In the genomic region with DNA sequence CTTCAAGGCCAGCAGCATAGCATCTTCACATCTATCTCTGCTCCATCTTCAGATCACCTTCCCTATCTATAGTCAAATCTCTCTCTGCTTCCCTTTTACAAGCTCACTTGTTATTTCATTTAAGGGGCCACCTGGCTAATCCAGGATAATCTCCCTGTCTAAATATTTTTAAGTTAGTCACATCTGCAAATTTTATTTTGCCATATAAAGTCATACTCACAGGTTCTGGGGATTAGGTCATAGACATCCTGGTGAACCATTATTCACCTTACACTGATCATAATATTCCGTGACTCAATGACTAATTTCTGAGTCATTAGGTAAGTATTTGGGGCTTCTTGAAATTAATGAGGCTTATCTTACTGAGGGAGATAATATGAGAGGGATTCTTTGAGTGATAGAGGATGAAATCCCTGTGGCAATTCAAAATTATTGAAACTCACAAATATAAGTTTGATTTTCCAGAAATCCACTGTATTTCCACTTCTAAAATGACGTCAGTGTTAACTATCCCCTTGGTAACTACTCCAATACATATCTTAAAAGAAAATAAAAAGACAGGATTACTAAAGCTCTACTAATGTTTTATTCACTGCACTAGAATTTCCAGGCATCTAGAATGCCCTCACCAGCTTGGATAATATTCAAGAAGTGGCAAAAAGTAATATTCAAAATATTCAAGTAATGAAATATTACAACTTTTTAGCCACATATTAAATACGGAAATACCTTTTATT, we compare ENCODE assay signal across 15 cellular contexts.
DNase-seq lines count a peak whose midpoint lies in the region; ATAC-seq, FAIRE-seq and TF ChIP-seq lines count a peak whose summit lies in the region.
"Had no signal": no experiment of that assay in that cellular context is flagged by ENCODE, and none has a peak within 500 bp of the region (broad histone marks: within the 10 kb centered on the region; RNA-seq: fewer than 3 reads in every experiment).

No MANE protein-coding gene starts in this region.

- TF ChIP-seq POLR2A in HepG2 (IDR thresholded peaks at IDR 0.05; ENCODE audit: insufficient read depth in 1 of 2, low read depth in 2 of 2, low read length in 2 of 2) (no peak), right lobe of liver (IDR thresholded peaks at IDR 0.05) (no peak)

- H3K9me3 ChIP-seq in HepG2 (ENCODE audit: low read length) = 0 out of 2 replicates have a peak, but pooled peaks cover 6% of the 10 kb centered on the region
- no peaks in the 10 kb centered on the region for H3K9me3 ChIP-seq in right lobe of liver
- no peaks in the 10 kb centered on the region for H3K9me3 ChIP-seq in SJCRH30 (replicated peaks)

- DNase-seq in HepG2 (ENCODE audit: low spot score) (no peak), right lobe of liver (no peak), SJCRH30 (peak; percentile 2 to 32), fibroblast of mammary gland (ENCODE audit: low read depth) (peak; percentile 90), urothelium cell line (ENCODE audit: low spot score) (peak; percentile 55), dedifferentiated amniotic fluid mesenchymal stem cell (ENCODE audit: extremely low spot score) (no peak)
- DNase-seq: activated CD4-positive, alpha-beta memory T cell treated with anti-CD3 and anti-CD28 coated beads for 36 hours; C1 segment of cervical spinal cord; cerebellar nuclear complex; naive thymus-derived CD4-positive, alpha-beta T cell; NCI-H1436 treated with DMSO at 0.1 percent for 48 hours; SIG-M5 had no signal

- POLR2A ChIA-PET in HepG2 (lab: Yijun Ruan, JAX) = no interaction called here

- H3K36me3 ChIP-seq in HepG2 (replicated peaks in 1 of 2; ENCODE audit: control insufficient read depth in 1 of 2, insufficient read depth in 2 of 2, low read length in 2 of 2) = no peaks in the 10 kb centered on the region
- H3K36me3 ChIP-seq in right lobe of liver = no peaks in the 10 kb centered on the region
- no peaks in the 10 kb centered on the region for H3K36me3 ChIP-seq in SJCRH30

- H3K27ac ChIP-seq in HepG2 (ENCODE audit: extremely low read length, insufficient read depth, low read length) = no peak overlapping the region
- H3K27ac ChIP-seq in right lobe of liver = no peak overlapping the region
- H3K27ac ChIP-seq in SJCRH30 = peak overlapping the region; percentile 79
- H3K27ac ChIP-seq: hepatocyte had no signal

- H3K4me3 ChIP-seq in HepG2 (replicated peaks in 1 of 3; ENCODE audit: insufficient read depth in 1 of 3, low read depth in 2 of 3, low read length in 3 of 3) (no peak overlapping the region), right lobe of liver (no peak overlapping the region), SJCRH30 (no peak overlapping the region), fibroblast of mammary gland (ENCODE audit: control insufficient read depth, low read depth, low read length) (no peak overlapping the region)
- H3K4me3 ChIP-seq: hepatocyte had no signal

- WGBS in HepG2 (ENCODE audit: low lambda C conversion rate) = 2% methylated on average over 3 of the region's 3 CpGs
- 39% methylated on average over 3 of the region's 3 CpGs for WGBS in right lobe of liver (ENCODE audit: insufficient coverage, low coverage, low lambda C conversion rate, missing lambda C conversion rate)

- no peak for FAIRE-seq in HepG2 (lab: Jason Lieb, UNC)
- FAIRE-seq in urothelium cell line (lab: Jason Lieb, UNC) = no peak

- no peak overlapping the region for H2AFZ ChIP-seq in HepG2 (ENCODE audit: low read length)
- H2AFZ ChIP-seq: hepatocyte had no signal

- H4K20me1 ChIP-seq in HepG2 (ENCODE audit: insufficient read depth, low read length) = no peaks in the 10 kb centered on the region

- in situ Hi-C loops in HepG2 (cut with HindIII; ENCODE audit: extremely low pct_ligation_motif_present, low pct_unique_long_range_greater_than_20kb) = no loop called here

- H3K4me1 ChIP-seq in HepG2 (ENCODE audit: insufficient read depth, low read length) = no peaks in the 10 kb centered on the region
- no peaks in the 10 kb centered on the region for H3K4me1 ChIP-seq in right lobe of liver
- peaks cover 22% of the 10 kb centered on the region for H3K4me1 ChIP-seq in SJCRH30

- no peak for TF ChIP-seq CTCF in HepG2 (CRISPR knock-in tag; IDR thresholded peaks at IDR 0.05)
- TF ChIP-seq CTCF in right lobe of liver (IDR thresholded peaks at IDR 0.05) = no peak
- no peak for TF ChIP-seq CTCF in fibroblast of mammary gland (conservative IDR thresholded peaks at IDR 0.05; ENCODE audit: control insufficient read depth, insufficient read depth, low read depth, low read length)

- intact Hi-C loops in HepG2 (cut with micrococcal nuclease; ENCODE audit: unreplicated experiment) = no loop called here
- intact Hi-C loops in right lobe of liver (cut with DNase I) = no loop called here

- no TSS peak for BruUV-seq in HepG2 (replicated peaks; lab: Mats Ljungman, UMichigan)

- no peak overlapping the region for H3K4me2 ChIP-seq in HepG2 (ENCODE audit: low read depth, low read length)
- H3K4me2 ChIP-seq: hepatocyte had no signal

- ATAC-seq in HepG2 = no peak
- no peak for ATAC-seq in right lobe of liver
- no peak for ATAC-seq in HG03039 (IDR thresholded peaks at IDR 0.05; ENCODE audit: unreplicated experiment)
- ATAC-seq in HG03095 (IDR thresholded peaks at IDR 0.05; ENCODE audit: unreplicated experiment) = no peak
- ATAC-seq: naive thymus-derived CD4-positive, alpha-beta T cell had no signal

- CTCF ChIA-PET in HepG2 (lab: Yijun Ruan, JAX; ENCODE audit: low intra/inter-chr PET ratio, low total read pairs) = no interaction called here

- no peak for TF ChIP-seq RAD21 in HepG2 (CRISPR knock-in tag; IDR thresholded peaks at IDR 0.05)

- TF ChIP-seq EP300 in HepG2 (IDR thresholded peaks at IDR 0.05; ENCODE audit: low read depth in 2 of 2, low read length in 2 of 2) = no peak
- no peak for TF ChIP-seq EP300 in HepG2 (CRISPR knock-in tag; IDR thresholded peaks at IDR 0.05; ENCODE audit: borderline replicate concordance)

- no peaks in the 10 kb centered on the region for H3K27me3 ChIP-seq in HepG2 (ENCODE audit: control insufficient read depth in 1 of 2, insufficient read depth in 2 of 2, low read length in 2 of 2)
- no peaks in the 10 kb centered on the region for H3K27me3 ChIP-seq in right lobe of liver
- no peaks in the 10 kb centered on the region for H3K27me3 ChIP-seq in SJCRH30
- H3K27me3 ChIP-seq: hepatocyte had no signal

- H3K79me2 ChIP-seq in HepG2 (ENCODE audit: insufficient read depth, low read length) = no peaks in the 10 kb centered on the region
- H3K79me2 ChIP-seq: hepatocyte had no signal

- no peak overlapping the region for H3K9ac ChIP-seq in HepG2 (ENCODE audit: insufficient read depth, low read depth, low read length)

TF ChIP-seq in HepG2, 621 proteins besides CTCF, POLR2A, EP300 and RAD21:
- TF ChIP-seq ATF7 (IDR thresholded peaks at IDR 0.05) = peak; percentile 86
- TF ChIP-seq ATF7 (CRISPR knock-in tag; IDR thresholded peaks at IDR 0.05) = no peak
- no peak for TF ChIP-seq ADNP (CRISPR knock-in tag; IDR thresholded peaks at IDR 0.05)
- TF ChIP-seq, protein P1, sequence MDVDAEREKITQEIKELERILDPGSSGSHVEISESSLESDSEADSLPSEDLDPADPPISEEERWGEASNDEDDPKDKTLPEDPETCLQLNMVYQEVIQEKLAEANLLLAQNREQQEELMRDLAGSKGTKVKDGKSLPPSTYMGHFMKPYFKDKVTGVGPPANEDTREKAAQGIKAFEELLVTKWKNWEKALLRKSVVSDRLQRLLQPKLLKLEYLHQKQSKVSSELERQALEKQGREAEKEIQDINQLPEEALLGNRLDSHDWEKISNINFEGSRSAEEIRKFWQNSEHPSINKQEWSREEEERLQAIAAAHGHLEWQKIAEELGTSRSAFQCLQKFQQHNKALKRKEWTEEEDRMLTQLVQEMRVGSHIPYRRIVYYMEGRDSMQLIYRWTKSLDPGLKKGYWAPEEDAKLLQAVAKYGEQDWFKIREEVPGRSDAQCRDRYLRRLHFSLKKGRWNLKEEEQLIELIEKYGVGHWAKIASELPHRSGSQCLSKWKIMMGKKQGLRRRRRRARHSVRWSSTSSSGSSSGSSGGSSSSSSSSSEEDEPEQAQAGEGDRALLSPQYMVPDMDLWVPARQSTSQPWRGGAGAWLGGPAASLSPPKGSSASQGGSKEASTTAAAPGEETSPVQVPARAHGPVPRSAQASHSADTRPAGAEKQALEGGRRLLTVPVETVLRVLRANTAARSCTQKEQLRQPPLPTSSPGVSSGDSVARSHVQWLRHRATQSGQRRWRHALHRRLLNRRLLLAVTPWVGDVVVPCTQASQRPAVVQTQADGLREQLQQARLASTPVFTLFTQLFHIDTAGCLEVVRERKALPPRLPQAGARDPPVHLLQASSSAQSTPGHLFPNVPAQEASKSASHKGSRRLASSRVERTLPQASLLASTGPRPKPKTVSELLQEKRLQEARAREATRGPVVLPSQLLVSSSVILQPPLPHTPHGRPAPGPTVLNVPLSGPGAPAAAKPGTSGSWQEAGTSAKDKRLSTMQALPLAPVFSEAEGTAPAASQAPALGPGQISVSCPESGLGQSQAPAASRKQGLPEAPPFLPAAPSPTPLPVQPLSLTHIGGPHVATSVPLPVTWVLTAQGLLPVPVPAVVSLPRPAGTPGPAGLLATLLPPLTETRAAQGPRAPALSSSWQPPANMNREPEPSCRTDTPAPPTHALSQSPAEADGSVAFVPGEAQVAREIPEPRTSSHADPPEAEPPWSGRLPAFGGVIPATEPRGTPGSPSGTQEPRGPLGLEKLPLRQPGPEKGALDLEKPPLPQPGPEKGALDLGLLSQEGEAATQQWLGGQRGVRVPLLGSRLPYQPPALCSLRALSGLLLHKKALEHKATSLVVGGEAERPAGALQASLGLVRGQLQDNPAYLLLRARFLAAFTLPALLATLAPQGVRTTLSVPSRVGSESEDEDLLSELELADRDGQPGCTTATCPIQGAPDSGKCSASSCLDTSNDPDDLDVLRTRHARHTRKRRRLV (CRISPR knock-in tag; IDR thresholded peaks at IDR 0.05) = no peak
- TF ChIP-seq CREB1 (IDR thresholded peaks at IDR 0.05) = peak; percentile 46; the same call in 1 of the 2 replicates
- TF ChIP-seq CREB1 (CRISPR knock-in tag; IDR thresholded peaks at IDR 0.05) = no peak
TF ChIP-seq in HepG2: peak in this region for 2.

Comparison
In these comparisons a context has a peak if more than half of its experiments do, and no peak if none do; other contexts are left out.
1. DNase-seq: peak in SJCRH30 (2 of 2), fibroblast of mammary gland (single experiment) and urothelium cell line (single experiment); none in HepG2 (single experiment), right lobe of liver (0 of 3) and dedifferentiated amniotic fluid mesenchymal stem cell (single experiment).